In the genomic region with DNA sequence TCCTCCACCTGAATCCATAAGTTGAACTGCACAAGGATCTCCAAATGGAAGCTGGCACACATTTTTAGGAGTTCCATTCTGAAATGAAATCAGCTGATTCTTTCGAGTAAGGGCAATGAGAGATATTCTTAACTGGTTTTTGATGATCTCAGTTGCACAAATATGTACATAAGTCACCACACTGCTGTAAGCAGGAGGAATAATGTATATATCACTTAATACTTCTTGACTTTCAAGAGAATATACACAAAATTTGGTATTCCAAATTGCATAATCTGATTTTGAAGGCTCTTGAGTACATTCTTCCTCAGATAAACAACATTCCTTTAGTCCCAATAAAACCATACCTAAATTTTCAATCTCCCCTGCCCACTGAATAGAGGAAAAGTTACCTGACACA, we compare ENCODE assay signal across 22 cellular contexts. TPM values are rescaled to one million over a fixed set of nuclear protein-coding genes. Genes with fewer than 3 reads are reported as not detected.
DNase-seq lines count a peak whose midpoint lies in the region; ATAC-seq and TF ChIP-seq lines count a peak whose summit lies in the region.
"Had no signal": no experiment of that assay in that cellular context is flagged by ENCODE, and none has a peak within 500 bp of the region (broad histone marks: within the 10 kb centered on the region; RNA-seq: fewer than 3 reads in every experiment).

No MANE protein-coding gene starts in this region.

- POLR2A ChIA-PET in BJ (lab: Charles Lee), result no interaction called here

- peaks cover 23% of the 10 kb centered on the region for H3K9me3 Mint-ChIP-seq in osteocyte (ENCODE audit: unreplicated experiment)
- H3K9me3 Mint-ChIP-seq: activated T-helper 17 cell treated with anti-CD3 and anti-CD28 coated beads, Interleukin-2, amount 50 U/mL, for 72 hours had no signal

- TF ChIP-seq CTCF in BJ (IDR thresholded peaks at IDR 0.05; ENCODE audit: insufficient read depth, low read depth, low read length), result no peak
- TF ChIP-seq CTCF in dorsolateral prefrontal cortex (IDR thresholded peaks at IDR 0.05 in 54 of 56, conservative IDR thresholded peaks at IDR 0.05 in 2 of 56; ENCODE audit: low read depth in 1 of 56, partially characterized antibody in 56 of 56), result no peak
- TF ChIP-seq CTCF in osteocyte (IDR thresholded peaks at IDR 0.05), result no peak

- CTCF ChIA-PET in BJ (lab: Yijun Ruan, JAX), result no interaction called here

- no peak overlapping the region for H3K4me3 ChIP-seq in BJ (ENCODE audit: low read depth, low read length)
- no peak overlapping the region for H3K4me3 ChIP-seq in dorsolateral prefrontal cortex
- H3K4me3 ChIP-seq: hepatocyte, K562, skin epidermis, uterus had no signal

- H3K27me3 ChIP-seq in BJ (ENCODE audit: control insufficient read depth, insufficient read depth, low read length) (no peaks in the 10 kb centered on the region), dorsolateral prefrontal cortex (peaks cover 0 to 17% (median 0%) of the 10 kb centered on the region in 45 donors)
- H3K27me3 ChIP-seq: hepatocyte, uterus had no signal

- peaks cover 8% of the 10 kb centered on the region for H3K36me3 Mint-ChIP-seq in osteocyte (ENCODE audit: unreplicated experiment)

- DNase-seq in BJ (ENCODE audit: low read depth), result peak; percentile 28
- no peak for DNase-seq in dorsolateral prefrontal cortex
- no peak for DNase-seq in osteocyte (ENCODE audit: extremely low spot score, unreplicated experiment)
- DNase-seq in activated T-cell treated with anti-CD3 and anti-CD28 coated beads, Interleukin-2, amount 50 U/mL, for 48 hours, result no peak
- no peak for DNase-seq in Right ventricle myocardium inferior (ENCODE audit: missing footprints)
- DNase-seq: activated CD4-positive, CD25-positive, alpha-beta regulatory T cell treated with anti-CD3 and anti-CD28 coated beads, Interleukin-2, amount 50 U/mL, for 72 hours; activated naive CD8-positive, alpha-beta T cell treated with anti-CD3 and anti-CD28 coated beads for 36 hours; CD4-positive, alpha-beta memory T cell; central memory CD4-positive, alpha-beta T cell; naive B cell; NCI-H187; NCI-H345; stimulated activated CD4-positive, alpha-beta T cell treated with anti-CD3 and anti-CD28 coated beads, Interleukin-4, amount 100 ng/mL, for 4 hours; SW 1271; uterus had no signal

- peak overlapping the region in 58 of 59 donors; percentile 8 to 92 (median 80) for H3K27ac ChIP-seq in dorsolateral prefrontal cortex
- H3K27ac ChIP-seq: hepatocyte, skin epidermis, uterus had no signal

- H3K4me1 Mint-ChIP-seq in osteocyte (ENCODE audit: unreplicated experiment), result peaks cover 11% of the 10 kb centered on the region
- H3K4me1 Mint-ChIP-seq: activated T-helper 17 cell treated with anti-CD3 and anti-CD28 coated beads, Interleukin-2, amount 50 U/mL, for 72 hours; naive B cell had no signal

- ATAC-seq in SK-N-SH treated with all-trans-retinoic acid at 6 μM for 48 hours (peak; percentile 82), Right ventricle myocardium inferior (no peak), GM18498 (IDR thresholded peaks at IDR 0.05; ENCODE audit: unreplicated experiment) (no peak), GM21528 (IDR thresholded peaks at IDR 0.05; ENCODE audit: low FRiP score, unreplicated experiment) (no peak)
- ATAC-seq: activated T-helper 17 cell treated with anti-CD3 and anti-CD28 coated beads, Interleukin-2, amount 50 U/mL, for 72 hours; K562 had no signal

- H3K27me3 Mint-ChIP-seq in osteocyte (ENCODE audit: unreplicated experiment), result no peaks in the 10 kb centered on the region
- H3K27me3 Mint-ChIP-seq: activated naive CD8-positive, alpha-beta T cell treated with anti-CD3 and anti-CD28 coated beads for 36 hours; activated T-helper 17 cell treated with anti-CD3 and anti-CD28 coated beads, Interleukin-2, amount 50 U/mL, for 72 hours; CD4-positive, alpha-beta memory T cell; naive B cell had no signal

- no peaks in the 10 kb centered on the region for H3K36me3 ChIP-seq in BJ (ENCODE audit: control insufficient read depth, insufficient read depth, low read length)
- H3K36me3 ChIP-seq: uterus had no signal

- intact Hi-C loops in dorsolateral prefrontal cortex (cut with DNase I), result no loop called here
- intact Hi-C loops in Right ventricle myocardium inferior (cut with DNase I), result no loop called here

- peak overlapping the region; percentile 87 for H3K27ac Mint-ChIP-seq in osteocyte (ENCODE audit: unreplicated experiment)
- H3K27ac Mint-ChIP-seq: activated naive CD8-positive, alpha-beta T cell treated with anti-CD3 and anti-CD28 coated beads for 36 hours; activated T-helper 17 cell treated with anti-CD3 and anti-CD28 coated beads, Interleukin-2, amount 50 U/mL, for 72 hours; CD4-positive, alpha-beta memory T cell; naive B cell had no signal

- no peak overlapping the region for H3K4me3 Mint-ChIP-seq in osteocyte (ENCODE audit: unreplicated experiment)
- H3K4me3 Mint-ChIP-seq: activated naive CD8-positive, alpha-beta T cell treated with anti-CD3 and anti-CD28 coated beads for 36 hours; activated T-helper 17 cell treated with anti-CD3 and anti-CD28 coated beads, Interleukin-2, amount 50 U/mL, for 72 hours; CD4-positive, alpha-beta memory T cell; naive B cell had no signal

TF ChIP-seq in SK-N-SH treated with all-trans-retinoic acid at 6 μM for 48 hours, 23 proteins besides CTCF, POLR2A, EP300 and RAD21:
- TF ChIP-seq ISL1 (CRISPR knock-in tag; IDR thresholded peaks at IDR 0.05), result peak; percentile 64
- TF ChIP-seq, protein P1, sequence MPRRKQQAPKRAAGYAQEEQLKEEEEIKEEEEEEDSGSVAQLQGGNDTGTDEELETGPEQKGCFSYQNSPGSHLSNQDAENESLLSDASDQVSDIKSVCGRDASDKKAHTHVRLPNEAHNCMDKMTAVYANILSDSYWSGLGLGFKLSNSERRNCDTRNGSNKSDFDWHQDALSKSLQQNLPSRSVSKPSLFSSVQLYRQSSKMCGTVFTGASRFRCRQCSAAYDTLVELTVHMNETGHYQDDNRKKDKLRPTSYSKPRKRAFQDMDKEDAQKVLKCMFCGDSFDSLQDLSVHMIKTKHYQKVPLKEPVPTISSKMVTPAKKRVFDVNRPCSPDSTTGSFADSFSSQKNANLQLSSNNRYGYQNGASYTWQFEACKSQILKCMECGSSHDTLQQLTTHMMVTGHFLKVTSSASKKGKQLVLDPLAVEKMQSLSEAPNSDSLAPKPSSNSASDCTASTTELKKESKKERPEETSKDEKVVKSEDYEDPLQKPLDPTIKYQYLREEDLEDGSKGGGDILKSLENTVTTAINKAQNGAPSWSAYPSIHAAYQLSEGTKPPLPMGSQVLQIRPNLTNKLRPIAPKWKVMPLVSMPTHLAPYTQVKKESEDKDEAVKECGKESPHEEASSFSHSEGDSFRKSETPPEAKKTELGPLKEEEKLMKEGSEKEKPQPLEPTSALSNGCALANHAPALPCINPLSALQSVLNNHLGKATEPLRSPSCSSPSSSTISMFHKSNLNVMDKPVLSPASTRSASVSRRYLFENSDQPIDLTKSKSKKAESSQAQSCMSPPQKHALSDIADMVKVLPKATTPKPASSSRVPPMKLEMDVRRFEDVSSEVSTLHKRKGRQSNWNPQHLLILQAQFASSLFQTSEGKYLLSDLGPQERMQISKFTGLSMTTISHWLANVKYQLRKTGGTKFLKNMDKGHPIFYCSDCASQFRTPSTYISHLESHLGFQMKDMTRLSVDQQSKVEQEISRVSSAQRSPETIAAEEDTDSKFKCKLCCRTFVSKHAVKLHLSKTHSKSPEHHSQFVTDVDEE (CRISPR knock-in tag; IDR thresholded peaks at IDR 0.05), result no peak

RNA-seq across cellular contexts. Expression of a gene that starts 8.2 kb away (rescaled TPM):
- polyA plus RNA-seq in BJ (2011; rRNA removed), result 0.78 and 1.9 TPM in 2 replicates
- 2.7 and 3.3 TPM in 2 replicates for polyA minus RNA-seq in BJ (2011; rRNA and poly(A)+ RNA removed)
- total RNA-seq in dorsolateral prefrontal cortex, result 10 to 100 TPM in 25 of 120 experiments, 1 to 10 TPM in 95; 3.9 to 20.7 (median 7.6) TPM
- 2.9 and 4.2 TPM in 2 replicates for total RNA-seq in osteocyte
- total RNA-seq in Right ventricle myocardium inferior, result 0.54 TPM

RNA-seq across cellular contexts. Expression of a gene that starts 8.6 kb away (rescaled TPM):
- 7.1 and 17.3 TPM in 2 replicates for polyA plus RNA-seq in BJ (2011; rRNA removed)
- polyA minus RNA-seq in BJ (2011; rRNA and poly(A)+ RNA removed), result 9.1 and 15.4 TPM in 2 replicates
- 10 to 100 TPM; 10.8 to 64.5 (median 23.6) TPM for total RNA-seq in dorsolateral prefrontal cortex
- 18.8 and 19.1 TPM in 2 replicates for total RNA-seq in osteocyte
- total RNA-seq in Right ventricle myocardium inferior, result 5.8 TPM
